In the genomic region with DNA sequence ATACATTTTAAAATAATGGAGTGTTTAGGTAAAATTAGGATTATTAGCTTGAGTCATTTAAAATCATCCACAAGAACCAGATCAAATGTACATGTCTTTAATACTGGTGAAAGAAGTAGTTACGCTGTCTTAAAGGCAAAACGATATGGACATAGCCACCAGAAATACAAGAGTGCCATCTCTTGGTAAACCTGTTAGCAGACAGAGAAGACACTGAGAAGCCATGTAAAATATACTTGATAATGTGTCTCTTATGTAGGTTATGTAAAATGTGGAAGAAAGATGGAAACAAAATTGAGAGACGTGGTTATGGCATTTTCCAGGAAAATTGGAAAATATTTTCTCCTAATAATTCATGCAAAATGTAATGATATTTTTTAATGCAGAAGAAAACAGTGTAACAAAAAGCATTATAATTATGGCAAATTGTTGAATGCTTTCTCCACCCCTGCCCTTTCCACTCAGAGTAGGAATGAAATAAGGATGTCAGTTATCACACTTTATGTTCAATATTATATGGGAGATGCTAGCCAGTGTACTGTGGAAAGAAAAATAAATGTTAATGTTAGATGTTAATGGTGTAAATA, we compare ENCODE assay signal across 9 cellular contexts. TPM values are rescaled to one million over a fixed set of nuclear protein-coding genes. Genes with fewer than 3 reads are reported as not detected.
DNase-seq lines count a peak whose midpoint lies in the region; ATAC-seq and TF ChIP-seq lines count a peak whose summit lies in the region.
"Had no signal": no experiment of that assay in that cellular context is flagged by ENCODE, and none has a peak within 500 bp of the region (broad histone marks: within the 10 kb centered on the region; RNA-seq: fewer than 3 reads in every experiment).

No MANE protein-coding gene starts in this region.

- 44 to 48% methylated on average over 3 of the region's 3 CpGs for WGBS in sigmoid colon, 2 donors

- POLR2A ChIA-PET in activated naive CD8-positive, alpha-beta T cell treated with anti-CD3 and anti-CD28 coated beads, Interleukin-2, amount 10 ng/mL, durations not matched to agents 7 days and 5 days (lab: Charles Lee): no interaction called here
- POLR2A ChIA-PET in WTC11 (lab: Charles Lee): no interaction called here

- peak; percentile 57 for ATAC-seq in activated naive CD8-positive, alpha-beta T cell treated with anti-CD3 and anti-CD28 coated beads, Interleukin-2, amount 10 ng/mL, durations not matched to agents 7 days and 5 days (ENCODE audit: low read depth)
- ATAC-seq in WTC11 (peak; percentile 52), left lobe of liver (peak; percentile 96), HG02840 (IDR thresholded peaks at IDR 0.05; ENCODE audit: low FRiP score, unreplicated experiment) (no peak), GM18870 (IDR thresholded peaks at IDR 0.05; ENCODE audit: unreplicated experiment) (no peak)

- H3K4me1 Mint-ChIP-seq in activated naive CD8-positive, alpha-beta T cell treated with anti-CD3 and anti-CD28 coated beads, Interleukin-2, amount 10 ng/mL, durations not matched to agents 7 days and 5 days: peaks cover 17% of the 10 kb centered on the region
- H3K4me1 Mint-ChIP-seq in activated naive CD8-positive, alpha-beta T cell treated with anti-CD3 and anti-CD28 coated beads for 36 hours: peaks cover 14% of the 10 kb centered on the region
- H3K4me1 Mint-ChIP-seq in WTC11: no peaks in the 10 kb centered on the region

- TF ChIP-seq CTCF in WTC11 (IDR thresholded peaks at IDR 0.05) (no peak), sigmoid colon (IDR thresholded peaks at IDR 0.05) (no peak)

- H3K9me3 Mint-ChIP-seq in activated naive CD8-positive, alpha-beta T cell treated with anti-CD3 and anti-CD28 coated beads, Interleukin-2, amount 10 ng/mL, durations not matched to agents 7 days and 5 days: peaks cover 4% of the 10 kb centered on the region
- peaks cover 10% of the 10 kb centered on the region for H3K9me3 Mint-ChIP-seq in activated naive CD8-positive, alpha-beta T cell treated with anti-CD3 and anti-CD28 coated beads for 36 hours
- H3K9me3 Mint-ChIP-seq in WTC11: peaks cover 22% of the 10 kb centered on the region

- H3K27me3 Mint-ChIP-seq in activated naive CD8-positive, alpha-beta T cell treated with anti-CD3 and anti-CD28 coated beads, Interleukin-2, amount 10 ng/mL, durations not matched to agents 7 days and 5 days: peaks cover 2% of the 10 kb centered on the region
- no peaks in the 10 kb centered on the region for H3K27me3 Mint-ChIP-seq in activated naive CD8-positive, alpha-beta T cell treated with anti-CD3 and anti-CD28 coated beads for 36 hours
- H3K27me3 Mint-ChIP-seq in WTC11 (ENCODE audit: low read depth): no peaks in the 10 kb centered on the region

- H3K9me3 ChIP-seq in sigmoid colon: no peaks in the 10 kb centered on the region

- no peak overlapping the region for H3K27ac ChIP-seq in sigmoid colon

- no peaks in the 10 kb centered on the region for H3K27me3 ChIP-seq in sigmoid colon

- DNase-seq in activated naive CD8-positive, alpha-beta T cell treated with anti-CD3 and anti-CD28 coated beads, Interleukin-2, amount 10 ng/mL, durations not matched to agents 7 days and 5 days: no peak
- no peak for DNase-seq in activated naive CD8-positive, alpha-beta T cell treated with anti-CD3 and anti-CD28 coated beads for 36 hours
- peak; percentile 24 to 28 for DNase-seq in NCI-H1930 (lab: John Stamatoyannopoulos, UW)
- DNase-seq in WTC11 (ENCODE audit: low spot score): no peak
- no peak for DNase-seq in left lobe of liver (ENCODE audit: low spot score)
- no peak for DNase-seq in sigmoid colon

- no peaks in the 10 kb centered on the region for H3K4me1 ChIP-seq in sigmoid colon

- TF ChIP-seq EP300 in sigmoid colon (IDR thresholded peaks at IDR 0.05): no peak

- CTCF ChIA-PET in WTC11 (lab: Charles Lee): no interaction called here

- TF ChIP-seq POLR2A in sigmoid colon (IDR thresholded peaks at IDR 0.05): no peak

- no peak overlapping the region for H3K27ac Mint-ChIP-seq in activated naive CD8-positive, alpha-beta T cell treated with anti-CD3 and anti-CD28 coated beads, Interleukin-2, amount 10 ng/mL, durations not matched to agents 7 days and 5 days
- H3K27ac Mint-ChIP-seq in activated naive CD8-positive, alpha-beta T cell treated with anti-CD3 and anti-CD28 coated beads for 36 hours: no peak overlapping the region
- H3K27ac Mint-ChIP-seq in WTC11: no peak overlapping the region
- H3K27ac Mint-ChIP-seq: activated naive CD4-positive, alpha-beta T cell treated with anti-CD3 and anti-CD28 coated beads, Interleukin-2, amount 50 U/mL, for 72 hours had no signal

- H3K4me3 ChIP-seq in sigmoid colon: no peak overlapping the region

- H3K36me3 ChIP-seq in sigmoid colon: no peaks in the 10 kb centered on the region

- intact Hi-C loops in sigmoid colon (cut with DNase I): loop anchor here (10.0 kb wide), 1 partner anchor 678 kb away; no protein-coding TSS in a partner anchor

- H3K4me3 Mint-ChIP-seq in activated naive CD8-positive, alpha-beta T cell treated with anti-CD3 and anti-CD28 coated beads, Interleukin-2, amount 10 ng/mL, durations not matched to agents 7 days and 5 days: no peak overlapping the region
- H3K4me3 Mint-ChIP-seq in activated naive CD8-positive, alpha-beta T cell treated with anti-CD3 and anti-CD28 coated beads for 36 hours: no peak overlapping the region
- no peak overlapping the region for H3K4me3 Mint-ChIP-seq in WTC11

- H3K36me3 Mint-ChIP-seq in activated naive CD8-positive, alpha-beta T cell treated with anti-CD3 and anti-CD28 coated beads, Interleukin-2, amount 10 ng/mL, durations not matched to agents 7 days and 5 days: peaks cover 3% of the 10 kb centered on the region
- peaks cover 6% of the 10 kb centered on the region for H3K36me3 Mint-ChIP-seq in activated naive CD8-positive, alpha-beta T cell treated with anti-CD3 and anti-CD28 coated beads for 36 hours
- peaks cover 14% of the 10 kb centered on the region for H3K36me3 Mint-ChIP-seq in WTC11

TF ChIP-seq in WTC11, 78 proteins besides CTCF, POLR2A, EP300 and RAD21:
- no peak for TF ChIP-seq GRHL2 (CRISPR knock-in tag; IDR thresholded peaks at IDR 0.05; ENCODE audit: insufficient replicate concordance, severe bottlenecking)
- peak; percentile 44; the same call in 1 of the 2 replicates for TF ChIP-seq GABPB1 (CRISPR knock-in tag; IDR thresholded peaks at IDR 0.05)
- TF ChIP-seq CBFB (CRISPR knock-in tag; IDR thresholded peaks at IDR 0.05; ENCODE audit: low read depth): no peak
- no peak for TF ChIP-seq CREB1 (CRISPR knock-in tag; IDR thresholded peaks at IDR 0.05)
TF ChIP-seq in WTC11: peak in this region for 1.

RNA-seq across cellular contexts. Expression of a gene that starts 12.2 kb away (rescaled TPM):
- total RNA-seq in activated naive CD8-positive, alpha-beta T cell treated with anti-CD3 and anti-CD28 coated beads, Interleukin-2, amount 10 ng/mL, durations not matched to agents 7 days and 5 days: not detected
- not detected for total RNA-seq in activated naive CD8-positive, alpha-beta T cell treated with anti-CD3 and anti-CD28 coated beads for 36 hours
- total RNA-seq in WTC11 (2021): not detected in 3 replicates
- total RNA-seq in left lobe of liver: 27.6 TPM
- total RNA-seq in sigmoid colon: not detected
- not detected for polyA plus RNA-seq in sigmoid colon

RNA-seq across cellular contexts. Expression of a gene that starts 19.9 kb away (rescaled TPM):
- 10 to 100 TPM; 29.1 TPM for total RNA-seq in activated naive CD8-positive, alpha-beta T cell treated with anti-CD3 and anti-CD28 coated beads, Interleukin-2, amount 10 ng/mL, durations not matched to agents 7 days and 5 days
- 1 to 10 TPM; 8.1 to 8.2 TPM for total RNA-seq in activated naive CD8-positive, alpha-beta T cell treated with anti-CD3 and anti-CD28 coated beads for 36 hours
- total RNA-seq in WTC11 (2021) (1.0 to 1.6 TPM (median 1.1 TPM) in 3 replicates), left lobe of liver (4.3 TPM), sigmoid colon (10 to 100 TPM in 1 of 4 donors, 1 to 10 TPM in 3; 7.5 to 13.3 (median 8.2) TPM)
- 10 to 100 TPM in 1 of 3 donors, 1 to 10 TPM in 2; 4.2 to 10.2 (median 5.1) TPM for polyA plus RNA-seq in sigmoid colon

Comparison
In these comparisons a context has a peak if more than half of its experiments do, and no peak if none do; other contexts are left out.
1. ATAC-seq: peak in activated naive CD8-positive, alpha-beta T cell treated with anti-CD3 and anti-CD28 coated beads, Interleukin-2, amount 10 ng/mL, durations not matched to agents 7 days and 5 days (single experiment), WTC11 (single experiment) and left lobe of liver (single experiment); none in HG02840 (single experiment) and GM18870 (single experiment).
2. DNase-seq: peak in NCI-H1930 (2 of 2); none in activated naive CD8-positive, alpha-beta T cell treated with anti-CD3 and anti-CD28 coated beads, Interleukin-2, amount 10 ng/mL, durations not matched to agents 7 days and 5 days (single experiment), activated naive CD8-positive, alpha-beta T cell treated with anti-CD3 and anti-CD28 coated beads for 36 hours (single experiment), WTC11 (single experiment), left lobe of liver (single experiment) and sigmoid colon (single experiment).
3. RNA of a gene that starts 12.2 kb away (total RNA-seq): 27.6 TPM in left lobe of liver (single experiment); not detected in activated naive CD8-positive, alpha-beta T cell treated with anti-CD3 and anti-CD28 coated beads, Interleukin-2, amount 10 ng/mL, durations not matched to agents 7 days and 5 days, not detected in activated naive CD8-positive, alpha-beta T cell treated with anti-CD3 and anti-CD28 coated beads for 36 hours, not detected in WTC11 and not detected in sigmoid colon; every median in the first group is over 10 times any median in the second.